In genomic region chr6:152669894-152670293, GRCh38 we compare ENCODE assay signal across 9 cellular contexts. TPM values are rescaled to one million over a fixed set of nuclear protein-coding genes. Genes with fewer than 3 reads are reported as not detected.
DNase-seq lines count a peak whose midpoint lies in the region; ATAC-seq, FAIRE-seq and TF ChIP-seq lines count a peak whose summit lies in the region.
"Had no signal": no experiment of that assay in that cellular context is flagged by ENCODE, and none has a peak within 500 bp of the region (broad histone marks: within the 10 kb centered on the region; RNA-seq: fewer than 3 reads in every experiment).

No MANE protein-coding gene starts in this region.

- no peaks in the 10 kb centered on the region for H3K36me3 Mint-ChIP-seq in activated naive CD4-positive, alpha-beta T cell treated with anti-CD3 and anti-CD28 coated beads, Interleukin-2, amount 50 U/mL, for 72 hours

- BruUV-seq in PC-3 (replicated peaks; lab: Mats Ljungman, UMichigan), result no TSS peak

- H3K36me3 ChIP-seq in PC-3 (ENCODE audit: low read depth, low read length), result no peaks in the 10 kb centered on the region
- H3K36me3 ChIP-seq: SJSA1 had no signal

- intact Hi-C loops in PC-3 (cut with micrococcal nuclease), result loop anchor here (2.0 kb wide), 2 partner anchors 117 to 185 kb away; no protein-coding TSS in a partner anchor

- H3K4me1 ChIP-seq in A549 (no peaks in the 10 kb centered on the region), PC-3 (ENCODE audit: insufficient read depth, low read length) (no peaks in the 10 kb centered on the region)
- H3K4me1 ChIP-seq: SJSA1 had no signal

- no peaks in the 10 kb centered on the region for H4K20me1 ChIP-seq in PC-3 (ENCODE audit: low read length)

- no peak for TF ChIP-seq EP300 in A549 (IDR thresholded peaks at IDR 0.05)

- no peak overlapping the region for H3K9ac ChIP-seq in PC-3 (ENCODE audit: low read length)

- H3K9me2 ChIP-seq in PC-3 (replicated peaks; ENCODE audit: low read length), result no peaks in the 10 kb centered on the region

- H3K9me3 Mint-ChIP-seq in activated naive CD4-positive, alpha-beta T cell treated with anti-CD3 and anti-CD28 coated beads, Interleukin-2, amount 50 U/mL, for 72 hours, result no peaks in the 10 kb centered on the region

- CTCF ChIA-PET in A549 (lab: Yijun Ruan, JAX), result interaction anchor here (0.9 to 2.8 kb wide), 6 partner anchors 11 to 381 kb away, joined by 3 to 11 read pairs (median 4); no protein-coding TSS in a partner anchor
- CTCF ChIA-PET in PC-3 (lab: Charles Lee), result no interaction called here

- no peak for FAIRE-seq in A549 (lab: Jason Lieb, UNC)

- H3K27me3 ChIP-seq in PC-3 (ENCODE audit: low read length), result peaks cover 45% of the 10 kb centered on the region
- H3K27me3 ChIP-seq: SJSA1 had no signal

- POLR2A ChIA-PET in A549 (lab: Yijun Ruan, JAX) (no interaction called here), PC-3 (lab: Charles Lee; ENCODE audit: unreplicated experiment) (no interaction called here)

- no peak overlapping the region for H3K4me2 ChIP-seq in A549
- H3K4me2 ChIP-seq in PC-3 (ENCODE audit: low read length), result no peak overlapping the region

- WGBS in A549 (ENCODE audit: missing lambda C conversion rate), result 3% methylated on average over 1 of the region's 1 CpG

- peak; percentile 70 to 71 for TF ChIP-seq RAD21 in A549 (conservative IDR thresholded peaks at IDR 0.05 in 1 of 2, IDR thresholded peaks at IDR 0.05 in 1 of 2)

- H3K27ac Mint-ChIP-seq in activated naive CD4-positive, alpha-beta T cell treated with anti-CD3 and anti-CD28 coated beads, Interleukin-2, amount 50 U/mL, for 72 hours, result no peak overlapping the region

- H3K4me3 ChIP-seq in A549 (no peak overlapping the region), PC-3 (ENCODE audit: low read length) (no peak overlapping the region)
- H3K4me3 ChIP-seq: SJSA1 had no signal

- peak; percentile 64 to 82; a peak in 3 of 6 replicates for ATAC-seq in A549
- ATAC-seq in GM18508 (IDR thresholded peaks at IDR 0.05; ENCODE audit: insufficient read depth, unreplicated experiment), result peak; percentile 68
- ATAC-seq in PC-3, result no peak
- ATAC-seq in activated naive CD4-positive, alpha-beta T cell treated with anti-CD3 and anti-CD28 coated beads, Interleukin-2, amount 50 U/mL, for 72 hours, result no peak
- no peak for ATAC-seq in HG03354 (IDR thresholded peaks at IDR 0.05; ENCODE audit: poor library complexity, severe bottlenecking, unreplicated experiment)

- peak; percentile 3 to 29 for DNase-seq in A549 (ENCODE audit: low read depth in 1 of 2, low spot score in 1 of 2)
- peak; percentile 44 for DNase-seq in PC-3
- peak; percentile 28 for DNase-seq in fibroblast of the conjunctiva (ENCODE audit: low read depth)
- no peak for DNase-seq in activated CD4-positive, CD25-positive, alpha-beta regulatory T cell treated with anti-CD3 and anti-CD28 coated beads, Interleukin-2, amount 50 U/mL, for 72 hours
- no peak for DNase-seq in activated naive CD4-positive, alpha-beta T cell treated with anti-CD3 and anti-CD28 coated beads, Interleukin-2, amount 50 U/mL, for 72 hours (ENCODE audit: low spot score in 2 of 2)
- no peak for DNase-seq in NCI-H2227 (lab: John Stamatoyannopoulos, UW; ENCODE audit: unreplicated experiment)

- no peaks in the 10 kb centered on the region for H3K79me2 ChIP-seq in PC-3 (ENCODE audit: low read length)

- H2AFZ ChIP-seq in PC-3 (ENCODE audit: low read length), result no peak overlapping the region

- TF ChIP-seq CTCF in A549 (IDR thresholded peaks at IDR 0.05), result peak; percentile 63
- peak; percentile 57 for TF ChIP-seq CTCF in PC-3 (conservative IDR thresholded peaks at IDR 0.05; ENCODE audit: low read depth, low read length)

- no peaks in the 10 kb centered on the region for H3K9me3 ChIP-seq in A549
- no peaks in the 10 kb centered on the region for H3K9me3 ChIP-seq in PC-3 (ENCODE audit: low read length)
- H3K9me3 ChIP-seq: SJSA1 had no signal

- no peaks in the 10 kb centered on the region for H3F3A ChIP-seq in PC-3 (ENCODE audit: low read length, unreplicated experiment)

- H3K27ac ChIP-seq in A549 (no peak overlapping the region), PC-3 (ENCODE audit: low read length) (no peak overlapping the region)
- H3K27ac ChIP-seq: SJSA1 had no signal

- no peak for TF ChIP-seq POLR2A in A549 (IDR thresholded peaks at IDR 0.05; ENCODE audit: low read length)

TF ChIP-seq in A549, 52 proteins besides CTCF, POLR2A, EP300 and RAD21:
- TF ChIP-seq SMC3 (IDR thresholded peaks at IDR 0.05) (peak; percentile 47), ELK1 (IDR thresholded peaks at IDR 0.05; ENCODE audit: low read depth, low read length) (no peak), HMGXB4 (CRISPR knock-in tag; IDR thresholded peaks at IDR 0.05; ENCODE audit: borderline replicate concordance) (no peak), NFE2L2 (conservative IDR thresholded peaks at IDR 0.05; ENCODE audit: low read length) (no peak)

RNA-seq across cellular contexts. Expression of gene MYCT1, which starts 27.8 kb away (rescaled TPM):
- polyA plus RNA-seq in A549 (2011; rRNA removed) (0.04 and 0.05 TPM in 2 replicates), A549 (2017; fragmentation: RNase III; extraction: RNeasy Plus Mini Kit Qiagen cat#74134 plus additional on column Dnase treatment) (not detected in 3 replicates)
- not detected in 2 replicates for polyA plus RNA-seq in A549 (2012; cell fraction: cytosol; rRNA removed)
- not detected in 2 replicates for polyA plus RNA-seq in A549 (2012; cell fraction: nucleus; rRNA removed)
- polyA minus RNA-seq in A549 (2011; rRNA and poly(A)+ RNA removed), result not detected in 2 replicates
- 0.55 TPM in 1 of 2 replicates, not detected in the other for total RNA-seq in PC-3 (2014; rRNA removed)
- not detected for total RNA-seq in activated naive CD4-positive, alpha-beta T cell treated with anti-CD3 and anti-CD28 coated beads, Interleukin-2, amount 50 U/mL, for 72 hours

RNA-seq across cellular contexts. Expression of gene SYNE1, which starts 32.7 kb away (rescaled TPM):
- polyA plus RNA-seq in A549 (2011; rRNA removed) (28.5 and 39.7 TPM in 2 replicates), A549 (2017; fragmentation: RNase III; extraction: RNeasy Plus Mini Kit Qiagen cat#74134 plus additional on column Dnase treatment) (9.9 to 15.9 TPM (median 10.5 TPM) in 3 replicates)
- 15.2 and 17.9 TPM in 2 replicates for polyA plus RNA-seq in A549 (2012; cell fraction: cytosol; rRNA removed)
- polyA plus RNA-seq in A549 (2012; cell fraction: nucleus; rRNA removed), result 62.4 and 65.6 TPM in 2 replicates
- 103 and 134 TPM in 2 replicates for polyA minus RNA-seq in A549 (2011; rRNA and poly(A)+ RNA removed)
- 11.6 and 16.7 TPM in 2 replicates for total RNA-seq in PC-3 (2014; rRNA removed)
- 10 to 100 TPM; 29.4 to 33.7 TPM for total RNA-seq in activated naive CD4-positive, alpha-beta T cell treated with anti-CD3 and anti-CD28 coated beads, Interleukin-2, amount 50 U/mL, for 72 hours

Comparison
In these comparisons a context has a peak if more than half of its experiments do, and no peak if none do; other contexts are left out.
1. ATAC-seq: peak in A549 (2 of 2) and GM18508 (single experiment); none in PC-3 (single experiment), activated naive CD4-positive, alpha-beta T cell treated with anti-CD3 and anti-CD28 coated beads, Interleukin-2, amount 50 U/mL, for 72 hours (0 of 2) and HG03354 (single experiment).
2. DNase-seq: peak in A549 (2 of 2), PC-3 (single experiment) and fibroblast of the conjunctiva (single experiment); none in activated CD4-positive, CD25-positive, alpha-beta regulatory T cell treated with anti-CD3 and anti-CD28 coated beads, Interleukin-2, amount 50 U/mL, for 72 hours (single experiment), activated naive CD4-positive, alpha-beta T cell treated with anti-CD3 and anti-CD28 coated beads, Interleukin-2, amount 50 U/mL, for 72 hours (0 of 2) and NCI-H2227 (single experiment).